11 cellular contexts compared by ENCODE assay signal in genomic region chr3:145489011-145489410, GRCh38.
"Had no signal": no experiment of that assay in that cellular context is flagged by ENCODE, and none has a peak within 500 bp of the region (broad histone marks: within the 10 kb centered on the region; RNA-seq: fewer than 3 reads in every experiment).

No MANE protein-coding gene starts in this region.

- H3K4me2 ChIP-seq: GM23338 had no signal

- FAIRE-seq: H1, H54 had no signal

- H3K9me3 ChIP-seq: HAP-1 had no signal

- DNase-seq: GM23248, GOT3, H7, H9, HCEC 1CT, HFFc6 had no signal

- H3K9ac ChIP-seq: GM23248 had no signal

- ATAC-seq: GM23338, HCT116 had no signal

- H3K27ac ChIP-seq: GM23248 had no signal

- H3K36me3 ChIP-seq: HAP-1 had no signal

- H2AFZ ChIP-seq: GM23248, GM23338 had no signal

- H3K4me3 ChIP-seq: GM23248, GM23338, HAP-1 had no signal
